Comparison of ENCODE assay signal across 1 cellular context in genomic region chr1:151993084-151993733, GRCh38.
TF ChIP-seq lines count a peak whose summit lies in the region.

No MANE protein-coding gene starts in this region.

TF ChIP-seq in HEK293, 187 proteins besides CTCF, POLR2A, EP300 and RAD21 (continued from another document):
- TF ChIP-seq ZNF138 (tag by site-specific recombination; IDR thresholded peaks at IDR 0.05; ENCODE audit: borderline replicate concordance) = no peak
- TF ChIP-seq SALL2 (tag by site-specific recombination; IDR thresholded peaks at IDR 0.05; ENCODE audit: borderline replicate concordance) = no peak
- no peak for TF ChIP-seq ZNF558 (tag by site-specific recombination; IDR thresholded peaks at IDR 0.05)
- no peak; the same call in 1 of the 2 replicates for TF ChIP-seq GLI4 (tag by site-specific recombination; IDR thresholded peaks at IDR 0.05)
- TF ChIP-seq ZSCAN5A (tag by site-specific recombination; IDR thresholded peaks at IDR 0.05) = no peak
- no peak for TF ChIP-seq GLI2 (tag by site-specific recombination; IDR thresholded peaks at IDR 0.05; ENCODE audit: borderline replicate concordance, low read depth)
- no peak for TF ChIP-seq MEIS1 (CRISPR knock-in tag; IDR thresholded peaks at IDR 0.05; ENCODE audit: borderline replicate concordance)
- 0 out of 2 replicates have a peak, but pooled peaks have one; percentile 53 for TF ChIP-seq ZBTB48 (tag by site-specific recombination; IDR thresholded peaks at IDR 0.05)
- no peak for TF ChIP-seq ZNF837 (tag by site-specific recombination; IDR thresholded peaks at IDR 0.05)
- TF ChIP-seq BCL11A (tag by site-specific recombination; IDR thresholded peaks at IDR 0.05; ENCODE audit: low read depth) = 0 out of 2 replicates have a peak, but pooled peaks have one; percentile 11
- TF ChIP-seq KLF17 (tag by site-specific recombination; IDR thresholded peaks at IDR 0.05) = no peak
- TF ChIP-seq ZNF544 (tag by site-specific recombination; IDR thresholded peaks at IDR 0.05) = no peak
- TF ChIP-seq ZNF791 (tag by site-specific recombination; IDR thresholded peaks at IDR 0.05) = no peak
- TF ChIP-seq INSM2 (tag by site-specific recombination; IDR thresholded peaks at IDR 0.05) = no peak
- no peak for TF ChIP-seq ZNF473 (tag by site-specific recombination; IDR thresholded peaks at IDR 0.05)
- TF ChIP-seq ZNF335 (tag by site-specific recombination; conservative IDR thresholded peaks at IDR 0.05) = peak; percentile 93
- no peak for TF ChIP-seq ZNF768 (tag by site-specific recombination; IDR thresholded peaks at IDR 0.05)
- no peak for TF ChIP-seq REST (tag by site-specific recombination; IDR thresholded peaks at IDR 0.05)
- no peak for TF ChIP-seq ZNF704 (tag by site-specific recombination; IDR thresholded peaks at IDR 0.05)
- no peak for TF ChIP-seq ZNF610 (tag by site-specific recombination; IDR thresholded peaks at IDR 0.05; ENCODE audit: borderline replicate concordance)
- no peak for TF ChIP-seq ZNF549 (tag by site-specific recombination; IDR thresholded peaks at IDR 0.05)
- no peak for TF ChIP-seq PRDM6 (tag by site-specific recombination; IDR thresholded peaks at IDR 0.05)
- no peak for TF ChIP-seq ZNF184 (tag by site-specific recombination; IDR thresholded peaks at IDR 0.05)
- no peak; the same call in 1 of the 2 replicates for TF ChIP-seq ZNF777 (tag by site-specific recombination; IDR thresholded peaks at IDR 0.05; ENCODE audit: borderline replicate concordance)
- TF ChIP-seq PRDM10 (tag by site-specific recombination; IDR thresholded peaks at IDR 0.05) = peak; percentile 11; the same call in 1 of the 2 replicates
- no peak for TF ChIP-seq SETDB1 (IDR thresholded peaks at IDR 0.05; ENCODE audit: insufficient read length, low read length)
- no peak for TF ChIP-seq ZNF529 (tag by site-specific recombination; IDR thresholded peaks at IDR 0.05; ENCODE audit: insufficient replicate concordance)
- TF ChIP-seq YY2 (tag by site-specific recombination; IDR thresholded peaks at IDR 0.05) = no peak
- no peak for TF ChIP-seq ZBTB26 (tag by site-specific recombination; optimal IDR thresholded peaks at IDR 0.05)
- no peak for TF ChIP-seq ZNF274 (IDR thresholded peaks at IDR 0.05; ENCODE audit: low read length)
- TF ChIP-seq ZNF274 (tag by site-specific recombination; IDR thresholded peaks at IDR 0.05; ENCODE audit: borderline replicate concordance) = no peak
- TF ChIP-seq WT1 (tag by site-specific recombination; IDR thresholded peaks at IDR 0.05) = no peak
- no peak for TF ChIP-seq ZNF548 (tag by site-specific recombination; IDR thresholded peaks at IDR 0.05)
- TF ChIP-seq ZNF792 (tag by site-specific recombination; IDR thresholded peaks at IDR 0.05) = no peak
- no peak for TF ChIP-seq ZFP69B (tag by site-specific recombination; IDR thresholded peaks at IDR 0.05)
TF ChIP-seq in HEK293: peak in this region for 24.
